8 cellular contexts compared by ENCODE assay signal in the genomic region with DNA sequence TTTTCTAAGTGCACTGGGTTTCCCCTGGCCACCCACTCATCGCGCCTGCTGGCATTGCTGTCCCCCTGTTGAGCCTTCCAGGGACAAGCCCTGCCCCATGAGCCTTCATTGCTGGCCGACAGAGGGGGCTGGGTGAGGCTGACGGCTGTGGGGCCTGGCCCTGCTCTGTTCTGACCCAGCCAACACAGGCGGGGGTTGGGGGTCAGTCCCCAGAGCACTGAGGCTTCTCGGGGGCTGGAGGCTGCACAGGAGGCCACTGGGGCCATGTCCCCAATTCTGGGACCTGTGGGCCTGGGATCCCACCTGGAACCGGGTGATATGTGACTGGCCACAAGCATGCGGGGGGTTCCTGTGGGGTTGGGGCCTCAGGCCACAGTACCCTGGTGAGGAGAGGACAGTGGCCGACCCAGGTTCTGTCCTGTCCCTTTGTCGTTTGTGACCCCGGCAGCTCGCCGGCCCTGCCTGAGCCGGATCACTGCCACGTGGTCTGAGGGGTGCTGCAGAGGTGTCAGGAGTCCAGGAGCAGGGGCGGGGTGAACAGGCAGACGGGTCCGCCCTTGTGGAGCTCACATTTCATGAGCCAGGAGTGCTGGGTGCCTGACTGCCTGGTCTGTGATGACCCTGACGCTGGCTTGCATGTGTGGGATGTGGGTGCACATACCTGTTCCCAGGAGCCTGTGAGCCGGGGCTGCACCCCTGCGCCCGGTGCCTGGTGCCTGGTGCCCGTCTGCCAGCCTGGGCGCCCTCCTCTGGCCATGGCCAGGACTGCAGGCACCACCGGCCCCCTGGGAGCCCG. TPM values are rescaled to one million over a fixed set of nuclear protein-coding genes. Genes with fewer than 3 reads are reported as not detected.
A peak's percentile ranks its signal among the peaks of the same experiment; 100 is the strongest.
DNase-seq lines count a peak whose midpoint lies in the region; ATAC-seq, FAIRE-seq and TF ChIP-seq lines count a peak whose summit lies in the region.

No MANE protein-coding gene starts in this region.

- no peaks in the 10 kb centered on the region for H3K4me1 ChIP-seq in lung (ENCODE audit: control insufficient read depth in 2 of 2, insufficient read depth in 2 of 2, low read length in 2 of 2)

- H3K27ac Mint-ChIP-seq in stimulated activated effector memory CD8-positive, alpha-beta T cell treated with anti-CD3 and anti-CD28 coated beads, Interleukin-12 subunit alpha, Interleukin-12 subunit beta, amount 100 ng/mL, for 72 hours = no peak overlapping the region

- DNase-seq in D721Med (ENCODE audit: insufficient read length, low spot score) (peak; percentile 86), KBM-7 (peak; percentile 64), lung (ENCODE audit: low spot score) (no peak), midbrain (lab: John Stamatoyannopoulos, UW) (no peak)
- DNase-seq in activated CD4-positive, CD25-positive, alpha-beta regulatory T cell (lab: John Stamatoyannopoulos, UW) = peak; percentile 19 to 47 (median 42)
- peak; percentile 43 for DNase-seq in central memory CD4-positive, alpha-beta T cell
- DNase-seq in stimulated activated effector memory CD8-positive, alpha-beta T cell treated with anti-CD3 and anti-CD28 coated beads, Interleukin-12 subunit alpha, Interleukin-12 subunit beta, amount 100 ng/mL, for 72 hours (ENCODE audit: low spot score in 2 of 2) = peak; percentile 69 to 87

- H3K9me3 Mint-ChIP-seq in stimulated activated effector memory CD8-positive, alpha-beta T cell treated with anti-CD3 and anti-CD28 coated beads, Interleukin-12 subunit alpha, Interleukin-12 subunit beta, amount 100 ng/mL, for 72 hours = no peaks in the 10 kb centered on the region

- no peaks in the 10 kb centered on the region for H3K9me3 ChIP-seq in lung (ENCODE audit: control insufficient read depth in 2 of 2, insufficient read depth in 1 of 2, low read length in 1 of 2)

- FAIRE-seq in D721Med (lab: Jason Lieb, UNC) = no peak

- H3K4me3 ChIP-seq in lung = no peak overlapping the region

- no peak overlapping the region for H3K27ac ChIP-seq in lung (ENCODE audit: low read depth in 1 of 2, low read length in 1 of 2)

- ATAC-seq in lung (ENCODE audit: insufficient read depth, low FRiP score) = peak; percentile 47
- peak; percentile 71 for ATAC-seq in stimulated activated effector memory CD8-positive, alpha-beta T cell treated with anti-CD3 and anti-CD28 coated beads, Interleukin-12 subunit alpha, Interleukin-12 subunit beta, amount 100 ng/mL, for 72 hours
- ATAC-seq in HG03135 (IDR thresholded peaks at IDR 0.05; ENCODE audit: unreplicated experiment) = no peak

- peaks cover 12% of the 10 kb centered on the region for H3K4me1 Mint-ChIP-seq in stimulated activated effector memory CD8-positive, alpha-beta T cell treated with anti-CD3 and anti-CD28 coated beads, Interleukin-12 subunit alpha, Interleukin-12 subunit beta, amount 100 ng/mL, for 72 hours

- no peaks in the 10 kb centered on the region for H3K27me3 ChIP-seq in lung (ENCODE audit: control insufficient read depth, insufficient read depth)

- 34 to 46% methylated on average over 26 of the region's 26 CpGs for WGBS in lung, 2 donors

- in situ Hi-C loops in KBM-7 (cut with MboI; ENCODE audit: low pct_unique_long_range_greater_than_20kb, low sequenced_read_pairs) = no loop called here

- no peak overlapping the region for H3K4me3 Mint-ChIP-seq in stimulated activated effector memory CD8-positive, alpha-beta T cell treated with anti-CD3 and anti-CD28 coated beads, Interleukin-12 subunit alpha, Interleukin-12 subunit beta, amount 100 ng/mL, for 72 hours

- peak; percentile 56 for TF ChIP-seq CTCF in D721Med (IDR thresholded peaks at IDR 0.05; ENCODE audit: insufficient read depth, missing control alignments)
- TF ChIP-seq CTCF in lung (IDR thresholded peaks at IDR 0.05; ENCODE audit: control extremely low read depth, extremely low read depth) = no peak

- peaks cover 0 to 33% of the 10 kb centered on the region in 2 donors for H3K36me3 ChIP-seq in lung (ENCODE audit: control insufficient read depth in 2 of 2, insufficient read depth in 2 of 2, low read length in 2 of 2)

- H3K36me3 Mint-ChIP-seq in stimulated activated effector memory CD8-positive, alpha-beta T cell treated with anti-CD3 and anti-CD28 coated beads, Interleukin-12 subunit alpha, Interleukin-12 subunit beta, amount 100 ng/mL, for 72 hours = peaks cover 6% of the 10 kb centered on the region

RNA-seq across cellular contexts. Expression of a gene that starts 2.1 kb away (rescaled TPM):
- under 1 TPM in 1 of 2 donors, not detected in 1; 0.06 TPM for total RNA-seq in lung
- polyA plus RNA-seq in lung = under 1 TPM in 1 of 2 donors, not detected in 1; 0.09 TPM

RNA-seq across cellular contexts. Expression of a gene that starts 18.3 kb away (rescaled TPM):
- total RNA-seq in lung = 100 to 1,000 TPM in 1 of 2 donors, 10 to 100 TPM in 1; 47.0 to 108 TPM
- 100 to 1,000 TPM in 1 of 2 donors, 10 to 100 TPM in 1; 70.8 to 104 TPM for polyA plus RNA-seq in lung

RNA-seq across cellular contexts. Expression of a gene that starts 36.6 kb away (rescaled TPM):
- 1 to 10 TPM in 1 of 2 donors, not detected in 1; 1.7 TPM for total RNA-seq in lung
- under 1 TPM in 1 of 2 donors, not detected in 1; 0.10 TPM for polyA plus RNA-seq in lung

RNA-seq across cellular contexts. Expression of a gene that starts 55.2 kb away (rescaled TPM):
- total RNA-seq in lung = under 1 TPM in 1 of 2 donors, not detected in 1; 0.71 TPM
- polyA plus RNA-seq in lung = 1 to 10 TPM in 1 of 2 donors, under 1 TPM in 1; 0.57 to 1.2 TPM

Comparison
In these comparisons a context has a peak if more than half of its experiments do, and no peak if none do; other contexts are left out.
1. DNase-seq: peak in D721Med (single experiment), KBM-7 (single experiment), activated CD4-positive, CD25-positive, alpha-beta regulatory T cell (4 of 4), central memory CD4-positive, alpha-beta T cell (single experiment) and stimulated activated effector memory CD8-positive, alpha-beta T cell treated with anti-CD3 and anti-CD28 coated beads, Interleukin-12 subunit alpha, Interleukin-12 subunit beta, amount 100 ng/mL, for 72 hours (2 of 2); none in lung (single experiment) and midbrain (single experiment).